Comparison of ENCODE assay signal across 15 cellular contexts in the genomic region with DNA sequence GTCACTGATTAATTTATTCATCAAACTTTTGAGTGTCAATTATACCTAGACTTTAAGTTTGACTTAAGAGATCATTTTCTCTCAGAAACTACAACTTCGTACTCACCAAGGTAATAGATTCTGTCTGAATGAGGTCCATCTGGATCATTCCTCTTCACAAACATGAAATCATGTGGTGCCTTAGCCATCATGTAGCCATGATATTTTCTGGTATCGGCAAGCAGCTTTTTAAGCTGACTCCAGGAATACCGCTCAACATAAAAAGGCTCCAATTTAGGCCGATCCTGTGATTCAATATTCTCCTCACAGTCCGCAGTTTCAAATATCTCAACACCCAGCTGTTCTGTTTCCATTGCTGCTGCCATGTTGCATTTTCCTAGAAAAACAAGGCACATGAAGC. TPM values are rescaled to one million over a fixed set of nuclear protein-coding genes. Genes with fewer than 3 reads are reported as not detected.
DNase-seq lines count a peak whose midpoint lies in the region; ATAC-seq, FAIRE-seq and TF ChIP-seq lines count a peak whose summit lies in the region.
"Had no signal": no experiment of that assay in that cellular context is flagged by ENCODE, and none has a peak within 500 bp of the region (broad histone marks: within the 10 kb centered on the region; RNA-seq: fewer than 3 reads in every experiment).

No MANE protein-coding gene starts in this region.

- peaks cover 54 to 78% (median 74%) of the 10 kb centered on the region in 3 donors for H3K4me1 Mint-ChIP-seq in CD8-positive, alpha-beta memory T cell

- H3K27ac ChIP-seq in CD8-positive, alpha-beta memory T cell (ENCODE audit: low read depth, low read length) = peak overlapping the region; percentile 15
- peak overlapping the region; percentile 66 for H3K27ac ChIP-seq in layer of hippocampus (ENCODE audit: low read depth, low read length)
- H3K27ac ChIP-seq in skin epidermis = peak overlapping the region in 14 of 21 experiments; percentile 12 to 75 (median 46)
- H3K27ac ChIP-seq in pancreas = peak overlapping the region in 1 of 4 donors; percentile 20
- H3K27ac ChIP-seq: neural progenitor cell had no signal

- POLR2A ChIA-PET in CD8-positive, alpha-beta memory T cell (lab: Charles Lee) = interaction anchor here (0.6 to 1.0 kb wide), 3 partner anchors 8 to 27 kb away, joined by 6 to 7 read pairs (median 7); a partner anchor contains a TSS

- no peak for FAIRE-seq in pancreas (lab: Jason Lieb, UNC)

- CTCF ChIA-PET in CD8-positive, alpha-beta memory T cell (lab: Charles Lee) = interaction anchor here (1.0 kb wide), 1 partner anchor 14 kb away, joined by 3 read pairs; no protein-coding TSS in a partner anchor

- in situ Hi-C loops in astrocyte of the cerebellum (cut with HindIII; ENCODE audit: low sequenced_read_pairs) = no loop called here

- peak overlapping the region in 6 of 7 donors; percentile 46 to 84 (median 66) for H3K4me3 Mint-ChIP-seq in CD8-positive, alpha-beta memory T cell
- H3K4me3 Mint-ChIP-seq: neural progenitor cell had no signal

- peaks cover 52% of the 10 kb centered on the region for H3K4me1 ChIP-seq in CD8-positive, alpha-beta memory T cell (ENCODE audit: insufficient read depth, low read length)
- H3K4me1 ChIP-seq in pancreas = peaks cover 20 to 34% (median 25%) of the 10 kb centered on the region in 3 donors
- H3K4me1 ChIP-seq: BE2C had no signal

- H3K9me3 Mint-ChIP-seq in CD8-positive, alpha-beta memory T cell = no peaks in the 10 kb centered on the region
- H3K9me3 Mint-ChIP-seq: neural progenitor cell had no signal

- no peak for ATAC-seq in HG03342 (IDR thresholded peaks at IDR 0.05; ENCODE audit: unreplicated experiment)
- ATAC-seq in pancreas = no peak

- 86 to 90% methylated on average over 5 of the region's 5 CpGs for WGBS in pancreas, 2 donors

- H3K36me3 Mint-ChIP-seq in CD8-positive, alpha-beta memory T cell = peaks cover 7 to 68% (median 13%) of the 10 kb centered on the region in 3 donors

- peak overlapping the region; percentile 85 to 99 (median 94) for H3K27ac Mint-ChIP-seq in CD8-positive, alpha-beta memory T cell
- H3K27ac Mint-ChIP-seq: neural progenitor cell had no signal

- H3K27me3 ChIP-seq in CD8-positive, alpha-beta memory T cell (ENCODE audit: insufficient read depth, low read length, poor library complexity, severe bottlenecking) = no peaks in the 10 kb centered on the region
- H3K27me3 ChIP-seq in layer of hippocampus (ENCODE audit: control insufficient read depth, insufficient read depth, low read length) = no peaks in the 10 kb centered on the region
- H3K27me3 ChIP-seq in pancreas = no peaks in the 10 kb centered on the region
- H3K27me3 ChIP-seq: BE2C, neural progenitor cell had no signal

- peaks cover 8% of the 10 kb centered on the region for H3K36me3 ChIP-seq in CD8-positive, alpha-beta memory T cell (ENCODE audit: insufficient read depth, low read length)
- H3K36me3 ChIP-seq in pancreas = peaks cover 0 to 7% (median 0%) of the 10 kb centered on the region in 3 donors

- intact Hi-C loops in pancreas (cut with DNase I) = no loop called here

- DNase-seq in CD8-positive, alpha-beta memory T cell = no peak
- DNase-seq in astrocyte of the cerebellum (ENCODE audit: low read depth) = no peak
- no peak for DNase-seq in NCI-H446 (lab: John Stamatoyannopoulos, UW)
- no peak for DNase-seq in pancreas
- no peak for DNase-seq in NCI-H2029 treated with DMSO at 0.1 percent for 48 hours (lab: John Stamatoyannopoulos, UW)
- DNase-seq: BE2C; DMS79 treated with DMSO at 0.1 percent for 48 hours; effector CD4-positive, alpha-beta T cell; kidney glomerular epithelial cell; NCI-H1092; NCI-H226 had no signal

- TF ChIP-seq CTCF in astrocyte of the cerebellum (IDR thresholded peaks at IDR 0.05; ENCODE audit: low read depth, low read length, missing control alignments) (no peak), pancreas (IDR thresholded peaks at IDR 0.05) (no peak)

- H3K9me3 ChIP-seq in CD8-positive, alpha-beta memory T cell (ENCODE audit: low read length) = no peaks in the 10 kb centered on the region
- H3K9me3 ChIP-seq in pancreas = no peaks in the 10 kb centered on the region
- H3K9me3 ChIP-seq: BE2C had no signal

- H3K27me3 Mint-ChIP-seq in CD8-positive, alpha-beta memory T cell = no peaks in the 10 kb centered on the region

- no peak overlapping the region for H3K4me3 ChIP-seq in CD8-positive, alpha-beta memory T cell (ENCODE audit: low read length)
- peak overlapping the region; percentile 16 for H3K4me3 ChIP-seq in astrocyte of the cerebellum (ENCODE audit: low read depth, low read length)
- H3K4me3 ChIP-seq in skin epidermis = no peak overlapping the region
- no peak overlapping the region for H3K4me3 ChIP-seq in pancreas
- H3K4me3 ChIP-seq: neural progenitor cell had no signal

RNA-seq across cellular contexts. Expression of a gene that starts 5.3 kb away (rescaled TPM):
- 10 to 100 TPM; 31.1 to 33.8 TPM for total RNA-seq in CD8-positive, alpha-beta memory T cell
- 52.9 TPM for polyA plus RNA-seq in CD8-positive, alpha-beta memory T cell
- 10 to 100 TPM in 5 of 6 donors, 1 to 10 TPM in 1; 9.4 to 17.1 (median 12.7) TPM for total RNA-seq in pancreas
- polyA plus RNA-seq in pancreas = 1 to 10 TPM; 4.7 to 7.0 TPM

RNA-seq across cellular contexts. Expression of a gene that starts 18.1 kb away (rescaled TPM):
- total RNA-seq in CD8-positive, alpha-beta memory T cell = 10 to 100 TPM; 46.1 to 51.4 TPM
- polyA plus RNA-seq in CD8-positive, alpha-beta memory T cell = 40.3 TPM
- 10 to 100 TPM; 12.6 to 27.2 (median 17.7) TPM for total RNA-seq in pancreas
- 10 to 100 TPM in 1 of 2 donors, 1 to 10 TPM in 1; 4.9 to 28.8 TPM for polyA plus RNA-seq in pancreas
